In genomic region chr10:129771024-129771423, GRCh38 we compare ENCODE assay signal across 15 cellular contexts.
DNase-seq lines count a peak whose midpoint lies in the region; ATAC-seq, FAIRE-seq and TF ChIP-seq lines count a peak whose summit lies in the region.
"Had no signal": no experiment of that assay in that cellular context is flagged by ENCODE, and none has a peak within 500 bp of the region (broad histone marks: within the 10 kb centered on the region; RNA-seq: fewer than 3 reads in every experiment).

No MANE protein-coding gene starts in this region.

- peaks cover 1% of the 10 kb centered on the region for H3K36me3 Mint-ChIP-seq in activated CD4-positive, alpha-beta T cell treated with anti-CD3 and anti-CD28 coated beads, Interleukin-2, amount 10 ng/mL, durations not matched to agents 7 days and 5 days (ENCODE audit: low read depth)

- POLR2A ChIA-PET in activated CD4-positive, alpha-beta T cell treated with anti-CD3 and anti-CD28 coated beads, Interleukin-2, amount 10 ng/mL, durations not matched to agents 7 days and 5 days (lab: Charles Lee) = no interaction called here

- H3K27ac ChIP-seq in testis = no peak overlapping the region
- H3K27ac ChIP-seq: 22Rv1 had no signal

- no peak overlapping the region for H3K4me3 Mint-ChIP-seq in activated CD4-positive, alpha-beta T cell treated with anti-CD3 and anti-CD28 coated beads, Interleukin-2, amount 10 ng/mL, durations not matched to agents 7 days and 5 days

- no peaks in the 10 kb centered on the region for H3K27me3 Mint-ChIP-seq in activated CD4-positive, alpha-beta T cell treated with anti-CD3 and anti-CD28 coated beads, Interleukin-2, amount 10 ng/mL, durations not matched to agents 7 days and 5 days

- no peak for DNase-seq in activated CD4-positive, alpha-beta T cell treated with anti-CD3 and anti-CD28 coated beads, Interleukin-2, amount 10 ng/mL, durations not matched to agents 7 days and 5 days
- DNase-seq in activated CD4-positive, alpha-beta T cell treated with anti-CD3 and anti-CD28 coated beads, Interleukin-2, amount 50 U/mL, for 1 hour = no peak
- DNase-seq in activated CD8-positive, alpha-beta memory T cell treated with anti-CD3 and anti-CD28 coated beads, Interleukin-2, amount 50 U/mL, for 48 hours = peak; percentile 20
- peak; percentile 57 for DNase-seq in mesenteric fat pad (ENCODE audit: low spot score)
- DNase-seq in testis = peak; percentile 12
- DNase-seq in urothelium cell line (ENCODE audit: low spot score) = no peak
- no peak for DNase-seq in SHP77 treated with DMSO at 0.1 percent for 48 hours (lab: John Stamatoyannopoulos, UW)
- DNase-seq: H7, Kasumi-1, NCI-H1417, NCI-H1930, NCI-H510A, NCI-H82 had no signal

- CTCF ChIA-PET in activated CD4-positive, alpha-beta T cell treated with anti-CD3 and anti-CD28 coated beads, Interleukin-2, amount 10 ng/mL, durations not matched to agents 7 days and 5 days (lab: Charles Lee) = no interaction called here

- intact Hi-C loops in testis (cut with DNase I; ENCODE audit: low total_unique reads) = no loop called here

- H3K4me1 ChIP-seq in testis = no peaks in the 10 kb centered on the region

- no peaks in the 10 kb centered on the region for H3K9me3 ChIP-seq in testis

- ATAC-seq in GM19455 (IDR thresholded peaks at IDR 0.05; ENCODE audit: unreplicated experiment) = no peak

- peak overlapping the region; percentile 31 for H3K27ac Mint-ChIP-seq in activated CD4-positive, alpha-beta T cell treated with anti-CD3 and anti-CD28 coated beads, Interleukin-2, amount 10 ng/mL, durations not matched to agents 7 days and 5 days

- peaks cover 4% of the 10 kb centered on the region for H3K9me3 Mint-ChIP-seq in activated CD4-positive, alpha-beta T cell treated with anti-CD3 and anti-CD28 coated beads, Interleukin-2, amount 10 ng/mL, durations not matched to agents 7 days and 5 days

- no peak for TF ChIP-seq CTCF in testis (IDR thresholded peaks at IDR 0.05)

- H3K27me3 ChIP-seq in testis = no peaks in the 10 kb centered on the region

- WGBS in testis, 2 donors = 80% methylated on average over 10 to 13 of the region's 13 CpGs

- H3K4me1 Mint-ChIP-seq in activated CD4-positive, alpha-beta T cell treated with anti-CD3 and anti-CD28 coated beads, Interleukin-2, amount 10 ng/mL, durations not matched to agents 7 days and 5 days = no peaks in the 10 kb centered on the region

- no peak overlapping the region for H3K4me3 ChIP-seq in testis

- FAIRE-seq in urothelium cell line (lab: Jason Lieb, UNC) = no peak

- TF ChIP-seq POLR2A in testis (IDR thresholded peaks at IDR 0.05) = no peak

- H3K36me3 ChIP-seq in testis (ENCODE audit: low read depth, missing control alignments) = no peaks in the 10 kb centered on the region

Comparison
In these comparisons a context has a peak if more than half of its experiments do, and no peak if none do; other contexts are left out.
1. DNase-seq: peak in activated CD8-positive, alpha-beta memory T cell treated with anti-CD3 and anti-CD28 coated beads, Interleukin-2, amount 50 U/mL, for 48 hours (single experiment), mesenteric fat pad (single experiment) and testis (single experiment); none in activated CD4-positive, alpha-beta T cell treated with anti-CD3 and anti-CD28 coated beads, Interleukin-2, amount 10 ng/mL, durations not matched to agents 7 days and 5 days (single experiment), activated CD4-positive, alpha-beta T cell treated with anti-CD3 and anti-CD28 coated beads, Interleukin-2, amount 50 U/mL, for 1 hour (single experiment), urothelium cell line (single experiment) and SHP77 treated with DMSO at 0.1 percent for 48 hours (single experiment).